In the genomic region with DNA sequence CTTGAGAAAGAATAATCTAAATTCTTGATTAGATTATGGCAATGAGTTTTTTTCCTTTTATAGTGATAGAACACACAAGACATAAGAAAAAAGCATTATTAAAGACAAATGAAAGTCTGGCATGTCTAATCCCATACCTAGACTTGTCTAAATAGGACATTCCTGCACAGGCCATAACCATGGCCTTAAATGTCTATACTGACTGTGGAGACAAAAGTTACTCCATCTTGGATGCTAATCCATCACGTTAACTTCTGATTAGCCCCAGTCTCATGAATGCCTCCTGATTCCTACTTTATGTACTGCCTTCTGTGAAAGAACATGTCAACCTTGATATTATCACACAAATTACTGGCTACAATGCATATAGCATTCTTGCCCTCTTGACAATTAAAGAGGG, we compare ENCODE assay signal across 10 cellular contexts.
"Had no signal": no experiment of that assay in that cellular context is flagged by ENCODE, and none has a peak within 500 bp of the region (broad histone marks: within the 10 kb centered on the region; RNA-seq: fewer than 3 reads in every experiment).

No MANE protein-coding gene starts in this region.

- DNase-seq: GM23248, GOT3, H7, H9, HCEC 1CT, HFFc6 had no signal

- FAIRE-seq: H1 had no signal

- H3K9ac ChIP-seq: GM23248 had no signal

- H3K4me3 Mint-ChIP-seq: GM23338, H9, HFFc6 had no signal

- H3K9me3 Mint-ChIP-seq: GM23338, H9, HFFc6 had no signal

- H2AFZ ChIP-seq: GM23248, GM23338 had no signal

- H3K4me1 ChIP-seq: HAP-1 had no signal

- ATAC-seq: GM23338, HCT116 had no signal

- H3K4me1 Mint-ChIP-seq: GM23338, H9 had no signal

- H3K4me2 ChIP-seq: GM23338 had no signal

- H3K27ac ChIP-seq: GM23248 had no signal

- H3K27ac Mint-ChIP-seq: H9, HFFc6 had no signal

- H3K4me3 ChIP-seq: GM23248, GM23338, HAP-1 had no signal

- H3K9me3 ChIP-seq: HAP-1 had no signal
